Comparison of ENCODE assay signal across 8 cellular contexts in genomic region chr17:8221663-8222379, GRCh38. TPM values are rescaled to one million over a fixed set of nuclear protein-coding genes. Genes with fewer than 3 reads are reported as not detected.
DNase-seq lines count a peak whose midpoint lies in the region; ATAC-seq and TF ChIP-seq lines count a peak whose summit lies in the region.

No MANE protein-coding gene starts in this region.

- H3K4me1 Mint-ChIP-seq in activated T-helper 1 cell treated with anti-CD3 and anti-CD28 coated beads, Interleukin-12 subunit alpha, Interleukin-12 subunit beta, Interleukin-2, Interleukin-4 antibody, amounts not matched to agents 30 ng/mL and 10 ng/mL and 1 ng/mL, durations not matched to agents 14 hours and 24 hours and 36 hours (ENCODE audit: low read depth), result peaks cover 61% of the 10 kb centered on the region
- H3K4me1 Mint-ChIP-seq in natural killer cell, result peaks cover 43 to 49% of the 10 kb centered on the region in 2 donors
- peaks cover 44 to 50% of the 10 kb centered on the region in 2 donors for H3K4me1 Mint-ChIP-seq in stimulated activated naive B cell treated with anti-CD40 and anti-IgM and Interleukin-4, amounts not matched to agents 10 μg/mL and 1 μg/mL and 100 μg/mL, for 72 hours

- no peaks in the 10 kb centered on the region for H3K36me3 ChIP-seq in HUES64 (ENCODE audit: insufficient read depth, low read length)

- no peaks in the 10 kb centered on the region for H3K4me1 ChIP-seq in HUES64 (ENCODE audit: insufficient read depth, low read length)

- peaks cover 21% of the 10 kb centered on the region for H3K27me3 Mint-ChIP-seq in activated T-helper 1 cell treated with anti-CD3 and anti-CD28 coated beads, Interleukin-12 subunit alpha, Interleukin-12 subunit beta, Interleukin-2, Interleukin-4 antibody, amounts not matched to agents 30 ng/mL and 10 ng/mL and 1 ng/mL, durations not matched to agents 14 hours and 24 hours and 36 hours (ENCODE audit: insufficient read depth)
- peaks cover 8 to 9% of the 10 kb centered on the region in 2 donors for H3K27me3 Mint-ChIP-seq in natural killer cell (ENCODE audit: low read depth in 2 of 2)
- peaks cover 12 to 23% of the 10 kb centered on the region in 2 donors for H3K27me3 Mint-ChIP-seq in stimulated activated naive B cell treated with anti-CD40 and anti-IgM and Interleukin-4, amounts not matched to agents 10 μg/mL and 1 μg/mL and 100 μg/mL, for 72 hours

- H3K9me3 ChIP-seq in HUES64 (ENCODE audit: insufficient read depth, low read depth, low read length), result no peaks in the 10 kb centered on the region

- peak overlapping the region; percentile 68 for H3K27ac ChIP-seq in HUES64 (ENCODE audit: low read depth, low read length)

- H3K27ac Mint-ChIP-seq in activated T-helper 1 cell treated with anti-CD3 and anti-CD28 coated beads, Interleukin-12 subunit alpha, Interleukin-12 subunit beta, Interleukin-2, Interleukin-4 antibody, amounts not matched to agents 30 ng/mL and 10 ng/mL and 1 ng/mL, durations not matched to agents 14 hours and 24 hours and 36 hours, result peak overlapping the region; percentile 98
- peak overlapping the region; percentile 100 for H3K27ac Mint-ChIP-seq in natural killer cell
- H3K27ac Mint-ChIP-seq in stimulated activated naive B cell treated with anti-CD40 and anti-IgM and Interleukin-4, amounts not matched to agents 10 μg/mL and 1 μg/mL and 100 μg/mL, for 72 hours, result peak overlapping the region; percentile 100

- intact Hi-C loops in activated T-helper 1 cell treated with anti-CD3 and anti-CD28 coated beads, Interleukin-12 subunit alpha, Interleukin-12 subunit beta, Interleukin-2, Interleukin-4 antibody, amounts not matched to agents 30 ng/mL and 10 ng/mL and 1 ng/mL, durations not matched to agents 14 hours and 24 hours and 36 hours (cut with micrococcal nuclease), result loop anchor here (1.0 to 10.0 kb wide), 12 partner anchors 22 to 523 kb away; partner anchors contain the start of genes CCDC42, KRABD2 and RANGRF
- intact Hi-C loops in natural killer cell (cut with micrococcal nuclease), result loop anchor here (1.0 to 2.0 kb wide), 4 partner anchors 25 to 102 kb away; no protein-coding TSS in a partner anchor

- H3K36me3 Mint-ChIP-seq in activated T-helper 1 cell treated with anti-CD3 and anti-CD28 coated beads, Interleukin-12 subunit alpha, Interleukin-12 subunit beta, Interleukin-2, Interleukin-4 antibody, amounts not matched to agents 30 ng/mL and 10 ng/mL and 1 ng/mL, durations not matched to agents 14 hours and 24 hours and 36 hours (ENCODE audit: low read depth), result peaks cover 10% of the 10 kb centered on the region
- peaks cover 7% of the 10 kb centered on the region for H3K36me3 Mint-ChIP-seq in natural killer cell
- peaks cover 24 to 41% of the 10 kb centered on the region in 2 donors for H3K36me3 Mint-ChIP-seq in stimulated activated naive B cell treated with anti-CD40 and anti-IgM and Interleukin-4, amounts not matched to agents 10 μg/mL and 1 μg/mL and 100 μg/mL, for 72 hours

- H3K9ac ChIP-seq in HUES64 (ENCODE audit: low read depth, low read length), result peak overlapping the region; percentile 81

- H3K4me3 ChIP-seq in HUES64 (ENCODE audit: low read length), result peak overlapping the region; percentile 75

- H3K9me3 Mint-ChIP-seq in activated T-helper 1 cell treated with anti-CD3 and anti-CD28 coated beads, Interleukin-12 subunit alpha, Interleukin-12 subunit beta, Interleukin-2, Interleukin-4 antibody, amounts not matched to agents 30 ng/mL and 10 ng/mL and 1 ng/mL, durations not matched to agents 14 hours and 24 hours and 36 hours, result no peaks in the 10 kb centered on the region
- peaks cover 0 to 4% of the 10 kb centered on the region in 2 donors for H3K9me3 Mint-ChIP-seq in natural killer cell
- peaks cover 0 to 3% of the 10 kb centered on the region in 2 donors for H3K9me3 Mint-ChIP-seq in stimulated activated naive B cell treated with anti-CD40 and anti-IgM and Interleukin-4, amounts not matched to agents 10 μg/mL and 1 μg/mL and 100 μg/mL, for 72 hours

- no peak for TF ChIP-seq CTCF in natural killer cell (IDR thresholded peaks at IDR 0.05)

- peak; percentile 31 for DNase-seq in D341Med (ENCODE audit: low spot score)
- DNase-seq in RKO (ENCODE audit: low spot score), result peak; percentile 90
- peak; percentile 80 for DNase-seq in activated T-helper 1 cell treated with anti-CD3 and anti-CD28 coated beads, Interleukin-12 subunit alpha, Interleukin-12 subunit beta, Interleukin-2, Interleukin-4 antibody, amounts not matched to agents 30 ng/mL and 10 ng/mL and 1 ng/mL, durations not matched to agents 14 hours and 24 hours and 36 hours (ENCODE audit: low spot score)
- peak; percentile 89 for DNase-seq in fibroblast of gingiva (ENCODE audit: low read depth)
- peak; percentile 94 for DNase-seq in natural killer cell
- DNase-seq in stimulated activated naive B cell treated with anti-CD40 and anti-IgM and Interleukin-4, amounts not matched to agents 10 μg/mL and 1 μg/mL and 100 μg/mL, for 72 hours, result peak; percentile 88

- ATAC-seq in GM21515 (IDR thresholded peaks at IDR 0.05; ENCODE audit: unreplicated experiment), result peak; percentile 43
- peak; percentile 60 to 79 (median 64) for ATAC-seq in natural killer cell
- ATAC-seq in stimulated activated naive B cell treated with anti-CD40 and anti-IgM and Interleukin-4, amounts not matched to agents 10 μg/mL and 1 μg/mL and 100 μg/mL, for 72 hours (replicated peaks), result peak; percentile 60 to 67

- H3K4me3 Mint-ChIP-seq in activated T-helper 1 cell treated with anti-CD3 and anti-CD28 coated beads, Interleukin-12 subunit alpha, Interleukin-12 subunit beta, Interleukin-2, Interleukin-4 antibody, amounts not matched to agents 30 ng/mL and 10 ng/mL and 1 ng/mL, durations not matched to agents 14 hours and 24 hours and 36 hours, result peak overlapping the region; percentile 97
- H3K4me3 Mint-ChIP-seq in natural killer cell, result peak overlapping the region; percentile 99
- peak overlapping the region; percentile 89 to 99 for H3K4me3 Mint-ChIP-seq in stimulated activated naive B cell treated with anti-CD40 and anti-IgM and Interleukin-4, amounts not matched to agents 10 μg/mL and 1 μg/mL and 100 μg/mL, for 72 hours

- H3K27me3 ChIP-seq in HUES64 (ENCODE audit: insufficient read depth, low read length), result no peaks in the 10 kb centered on the region

- under 1% methylated on average over 40 of the region's 40 CpGs for WGBS in HUES64

RNA-seq across cellular contexts. Expression of gene AURKB, which starts 11.4 kb away (rescaled TPM):
- polyA plus RNA-seq in HUES64 (2013, experiment 1 of 2), result 119 TPM
- 134 TPM for polyA plus RNA-seq in HUES64 (2013, experiment 2 of 2)
- 82.2 and 88.7 TPM in 2 replicates for total RNA-seq in activated T-helper 1 cell treated with anti-CD3 and anti-CD28 coated beads, Interleukin-12 subunit alpha, Interleukin-12 subunit beta, Interleukin-2, Interleukin-4 antibody, amounts not matched to agents 30 ng/mL and 10 ng/mL and 1 ng/mL, durations not matched to agents 14 hours and 24 hours and 36 hours
- 1 to 10 TPM; 2.1 to 4.8 (median 4.1) TPM for total RNA-seq in natural killer cell

RNA-seq across cellular contexts. Expression of gene CTC1, which starts 26.0 kb away (rescaled TPM):
- polyA plus RNA-seq in HUES64 (2013, experiment 1 of 2), result 12.4 TPM
- 10.8 TPM for polyA plus RNA-seq in HUES64 (2013, experiment 2 of 2)
- total RNA-seq in activated T-helper 1 cell treated with anti-CD3 and anti-CD28 coated beads, Interleukin-12 subunit alpha, Interleukin-12 subunit beta, Interleukin-2, Interleukin-4 antibody, amounts not matched to agents 30 ng/mL and 10 ng/mL and 1 ng/mL, durations not matched to agents 14 hours and 24 hours and 36 hours, result 68.5 and 76.3 TPM in 2 replicates
- total RNA-seq in natural killer cell, result 100 to 1,000 TPM; 192 to 251 (median 237) TPM

RNA-seq across cellular contexts. Expression of gene PFAS, which starts 27.3 kb away (rescaled TPM):
- 63.3 TPM for polyA plus RNA-seq in HUES64 (2013, experiment 1 of 2)
- 55.2 TPM for polyA plus RNA-seq in HUES64 (2013, experiment 2 of 2)
- 189 and 204 TPM in 2 replicates for total RNA-seq in activated T-helper 1 cell treated with anti-CD3 and anti-CD28 coated beads, Interleukin-12 subunit alpha, Interleukin-12 subunit beta, Interleukin-2, Interleukin-4 antibody, amounts not matched to agents 30 ng/mL and 10 ng/mL and 1 ng/mL, durations not matched to agents 14 hours and 24 hours and 36 hours
- total RNA-seq in natural killer cell, result 10 to 100 TPM; 23.6 to 30.0 (median 24.0) TPM

RNA-seq across cellular contexts. Expression of gene BORCS6, which starts 31.8 kb away (rescaled TPM):
- polyA plus RNA-seq in HUES64 (2013, experiment 1 of 2), result 2.6 TPM
- 3.0 TPM for polyA plus RNA-seq in HUES64 (2013, experiment 2 of 2)
- 6.3 and 6.7 TPM in 2 replicates for total RNA-seq in activated T-helper 1 cell treated with anti-CD3 and anti-CD28 coated beads, Interleukin-12 subunit alpha, Interleukin-12 subunit beta, Interleukin-2, Interleukin-4 antibody, amounts not matched to agents 30 ng/mL and 10 ng/mL and 1 ng/mL, durations not matched to agents 14 hours and 24 hours and 36 hours
- total RNA-seq in natural killer cell, result 10 to 100 TPM; 10.2 to 15.6 (median 11.6) TPM

RNA-seq across cellular contexts. Expression of gene TMEM107, which starts 45.6 kb away (rescaled TPM):
- 29.8 TPM for polyA plus RNA-seq in HUES64 (2013, experiment 1 of 2)
- polyA plus RNA-seq in HUES64 (2013, experiment 2 of 2), result 35.4 TPM
- 19.3 and 20.8 TPM in 2 replicates for total RNA-seq in activated T-helper 1 cell treated with anti-CD3 and anti-CD28 coated beads, Interleukin-12 subunit alpha, Interleukin-12 subunit beta, Interleukin-2, Interleukin-4 antibody, amounts not matched to agents 30 ng/mL and 10 ng/mL and 1 ng/mL, durations not matched to agents 14 hours and 24 hours and 36 hours
- 100 to 1,000 TPM in 1 of 3 donors, 10 to 100 TPM in 2; 48.9 to 101 (median 96.1) TPM for total RNA-seq in natural killer cell

Comparison
In these comparisons a context has a peak if more than half of its experiments do, and no peak if none do; other contexts are left out.
1. Peak in every context shown above with its lines: DNase-seq, ATAC-seq, H3K4me3 ChIP-seq and H3K27ac ChIP-seq.
2. DNase-seq: peak in every context shown above with its lines; median percentile 94 in natural killer cell; 90 in RKO; 89 in fibroblast of gingiva; 88 in stimulated activated naive B cell treated with anti-CD40 and anti-IgM and Interleukin-4, amounts not matched to agents 10 μg/mL and 1 μg/mL and 100 μg/mL, for 72 hours; 80 in activated T-helper 1 cell treated with anti-CD3 and anti-CD28 coated beads, Interleukin-12 subunit alpha, Interleukin-12 subunit beta, Interleukin-2, Interleukin-4 antibody, amounts not matched to agents 30 ng/mL and 10 ng/mL and 1 ng/mL, durations not matched to agents 14 hours and 24 hours and 36 hours; 31 in D341Med.
3. RNA of gene AURKB, which starts 11.4 kb away (total RNA-seq): 82.2 to 88.7 TPM in activated T-helper 1 cell treated with anti-CD3 and anti-CD28 coated beads, Interleukin-12 subunit alpha, Interleukin-12 subunit beta, Interleukin-2, Interleukin-4 antibody, amounts not matched to agents 30 ng/mL and 10 ng/mL and 1 ng/mL, durations not matched to agents 14 hours and 24 hours and 36 hours; 2.1 to 4.8 TPM in natural killer cell; every median in the first group is over 10 times any median in the second.